Comparison of ENCODE assay signal across 13 cellular contexts in genomic region chr4:158033416-158033863, GRCh38.
DNase-seq lines count a peak whose midpoint lies in the region; ATAC-seq and TF ChIP-seq lines count a peak whose summit lies in the region.
"Had no signal": no experiment of that assay in that cellular context is flagged by ENCODE, and none has a peak within 500 bp of the region (broad histone marks: within the 10 kb centered on the region; RNA-seq: fewer than 3 reads in every experiment).

No MANE protein-coding gene starts in this region.

- H3K4me3 Mint-ChIP-seq in MCF 10A (ENCODE audit: unreplicated experiment) (no peak overlapping the region), endothelial cell (ENCODE audit: unreplicated experiment) (no peak overlapping the region)
- H3K4me3 Mint-ChIP-seq: natural killer cell had no signal

- no TSS peak for BruUV-seq in MCF 10A (replicated peaks; lab: Mats Ljungman, UMichigan)

- peak; percentile 71 for ATAC-seq in left lung
- no peak for ATAC-seq in HG03439 (IDR thresholded peaks at IDR 0.05; ENCODE audit: unreplicated experiment)
- ATAC-seq: natural killer cell had no signal

- H3K27ac Mint-ChIP-seq in MCF 10A (ENCODE audit: low read depth, unreplicated experiment) (no peak overlapping the region), endothelial cell (ENCODE audit: unreplicated experiment) (peak overlapping the region; percentile 70)
- H3K27ac Mint-ChIP-seq: natural killer cell had no signal

- H3K36me3 ChIP-seq in breast epithelium (no peaks in the 10 kb centered on the region), left lung (no peaks in the 10 kb centered on the region), vagina (no peaks in the 10 kb centered on the region)
- H3K36me3 ChIP-seq: adrenal gland, gastrocnemius medialis, upper lobe of left lung had no signal

- H3K4me1 Mint-ChIP-seq in MCF 10A (ENCODE audit: insufficient read depth, unreplicated experiment) (peaks cover 8% of the 10 kb centered on the region), endothelial cell (ENCODE audit: unreplicated experiment) (peaks cover 55% of the 10 kb centered on the region)
- H3K4me1 Mint-ChIP-seq: natural killer cell had no signal

- DNase-seq in MCF 10A (ENCODE audit: unreplicated experiment) (peak; percentile 21), breast epithelium (ENCODE audit: low spot score in 2 of 2) (no peak), endothelial cell (ENCODE audit: low spot score) (no peak), left lung (no peak), vagina (ENCODE audit: extremely low spot score in 2 of 2) (no peak), RPMI8226 (no peak), NCI-H2227 (lab: John Stamatoyannopoulos, UW; ENCODE audit: unreplicated experiment) (no peak)
- DNase-seq: gastrocnemius medialis, natural killer cell, NCI-H2081, upper lobe of left lung had no signal

- no peak overlapping the region for H3K4me3 ChIP-seq in breast epithelium
- no peak overlapping the region for H3K4me3 ChIP-seq in left lung
- H3K4me3 ChIP-seq in vagina: no peak overlapping the region
- H3K4me3 ChIP-seq: adrenal gland, gastrocnemius medialis, upper lobe of left lung had no signal

- H3K36me3 Mint-ChIP-seq in MCF 10A (ENCODE audit: insufficient read depth, unreplicated experiment) (no peaks in the 10 kb centered on the region), endothelial cell (ENCODE audit: low read depth, unreplicated experiment) (peaks cover 5% of the 10 kb centered on the region)

- H3K27ac ChIP-seq in breast epithelium (no peak overlapping the region), left lung (peak overlapping the region in 1 of 2 donors; percentile 72), vagina (peak overlapping the region; percentile 10)

- CTCF ChIA-PET in MCF 10A (lab: Yijun Ruan, JAX): interaction anchor here (0.6 to 0.8 kb wide), 4 partner anchors 9 to 142 kb away, joined by 3 to 4 read pairs (median 3); no protein-coding TSS in a partner anchor

- TF ChIP-seq POLR2A in breast epithelium (IDR thresholded peaks at IDR 0.05): no peak
- TF ChIP-seq POLR2A in vagina (IDR thresholded peaks at IDR 0.05): no peak

- no peak for TF ChIP-seq CTCF in MCF 10A (IDR thresholded peaks at IDR 0.05; ENCODE audit: unreplicated experiment)
- no peak for TF ChIP-seq CTCF in breast epithelium (IDR thresholded peaks at IDR 0.05)
- TF ChIP-seq CTCF in endothelial cell (IDR thresholded peaks at IDR 0.05; ENCODE audit: unreplicated experiment): no peak
- TF ChIP-seq CTCF in left lung (IDR thresholded peaks at IDR 0.05): no peak
- TF ChIP-seq CTCF in vagina (IDR thresholded peaks at IDR 0.05): no peak

- peaks cover 0 to 7% of the 10 kb centered on the region in 2 donors for H3K9me3 ChIP-seq in breast epithelium
- H3K9me3 ChIP-seq in left lung: peaks cover 0 to 10% of the 10 kb centered on the region in 2 donors
- H3K9me3 ChIP-seq in vagina: no peaks in the 10 kb centered on the region
- H3K9me3 ChIP-seq: gastrocnemius medialis had no signal

- intact Hi-C loops in MCF 10A (cut with micrococcal nuclease) (no loop called here), breast epithelium (cut with DNase I; ENCODE audit: low total_unique reads) (no loop called here), left lung (cut with DNase I) (no loop called here), vagina (cut with DNase I) (no loop called here)

- H3K27me3 Mint-ChIP-seq in MCF 10A (ENCODE audit: insufficient read depth, unreplicated experiment) (no peaks in the 10 kb centered on the region), endothelial cell (ENCODE audit: unreplicated experiment) (peaks cover 1% of the 10 kb centered on the region)

- no peaks in the 10 kb centered on the region for H3K4me1 ChIP-seq in breast epithelium
- H3K4me1 ChIP-seq in left lung: peaks cover 0 to 15% of the 10 kb centered on the region in 2 donors
- no peaks in the 10 kb centered on the region for H3K4me1 ChIP-seq in vagina
- H3K4me1 ChIP-seq: upper lobe of left lung had no signal

- H3K9me3 Mint-ChIP-seq in MCF 10A (ENCODE audit: unreplicated experiment) (peaks cover 2% of the 10 kb centered on the region), endothelial cell (ENCODE audit: unreplicated experiment) (no peaks in the 10 kb centered on the region)

- H3K27me3 ChIP-seq in breast epithelium (no peaks in the 10 kb centered on the region), left lung (no peaks in the 10 kb centered on the region), vagina (no peaks in the 10 kb centered on the region)
- H3K27me3 ChIP-seq: adrenal gland, gastrocnemius medialis, upper lobe of left lung had no signal

- POLR2A ChIA-PET in MCF 10A (lab: Yijun Ruan, JAX): interaction anchor here (1.4 kb wide), 1 partner anchor 87 kb away, joined by 3 read pairs; no protein-coding TSS in a partner anchor
